Comparison of ENCODE assay signal across 25 cellular contexts in the genomic region with DNA sequence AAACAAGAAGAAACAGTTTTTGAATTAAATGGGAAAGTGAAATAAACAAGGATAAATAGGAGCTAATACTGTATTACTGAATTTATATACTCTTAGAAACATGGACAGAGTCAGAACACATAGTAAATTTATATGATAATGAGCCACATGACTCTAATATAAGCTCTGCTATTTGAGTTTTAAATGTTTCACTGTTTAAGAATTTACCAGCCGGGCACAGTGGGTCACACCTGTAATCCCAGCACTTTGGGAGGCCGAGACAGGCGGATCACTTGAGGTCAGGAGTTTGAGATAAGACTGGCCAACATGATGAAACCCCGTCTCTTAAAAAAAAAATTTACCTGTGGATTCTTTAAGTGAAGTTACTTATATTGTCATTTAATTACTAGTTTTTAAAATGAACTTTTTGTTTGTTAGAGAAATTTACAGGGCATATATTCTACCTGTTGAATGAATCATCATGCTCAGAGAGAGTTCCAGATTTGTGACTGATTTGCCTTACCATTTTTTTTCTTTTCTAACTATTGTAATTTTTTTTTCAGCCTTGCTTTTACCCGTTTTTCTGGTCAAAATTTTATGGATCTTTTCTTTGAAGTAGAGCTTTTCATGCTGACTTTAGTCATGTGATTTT.
"Had no signal": no experiment of that assay in that cellular context is flagged by ENCODE, and none has a peak within 500 bp of the region (broad histone marks: within the 10 kb centered on the region; RNA-seq: fewer than 3 reads in every experiment).

No MANE protein-coding gene starts in this region.

- H3K27ac ChIP-seq: body of pancreas, esophagus muscularis mucosa, gastroesophageal sphincter, heart left ventricle, upper lobe of right lung, VCaP had no signal

- H3K4me3 Mint-ChIP-seq: activated CD4-positive, alpha-beta T cell treated with anti-CD3 and anti-CD28 coated beads, Interleukin-2, amount 10 ng/mL, durations not matched to agents 7 days and 5 days; activated CD8-positive, alpha-beta T cell treated with anti-CD3 and anti-CD28 coated beads, Interleukin-2, amount 10 ng/mL, durations not matched to agents 7 days and 5 days; activated naive CD4-positive, alpha-beta T cell treated with anti-CD3 and anti-CD28 coated beads, Interleukin-2, amount 50 U/mL, for 24 hours; activated T-helper 1 cell treated with anti-CD3 and anti-CD28 coated beads, Interleukin-12 subunit alpha, Interleukin-12 subunit beta, Interleukin-2, Interleukin-4 antibody, amounts not matched to agents 30 ng/mL and 10 ng/mL and 1 ng/mL, durations not matched to agents 14 hours and 24 hours and 36 hours; central memory CD8-positive, alpha-beta T cell; effector memory CD8-positive, alpha-beta T cell; naive B cell; neural crest cell; stimulated activated naive B cell treated with anti-CD40 and anti-IgM and Interleukin-4, amounts not matched to agents 10 μg/mL and 1 μg/mL and 100 μg/mL, for 72 hours; T-cell; T-helper 2 cell treated with Interferon-gamma antibody and Interleukin-4, amounts not matched to agents 5 μg/mL and 100 μg/mL, for 36 hours had no signal

- H3K9me3 ChIP-seq: body of pancreas, esophagus muscularis mucosa, gastroesophageal sphincter, heart left ventricle, upper lobe of right lung had no signal

- H3K4me3 ChIP-seq: body of pancreas, esophagus muscularis mucosa, gastroesophageal sphincter, heart left ventricle, lung, upper lobe of right lung had no signal

- ATAC-seq: activated CD8-positive, alpha-beta T cell treated with anti-CD3 and anti-CD28 coated beads, Interleukin-2, amount 10 ng/mL, durations not matched to agents 7 days and 5 days; body of pancreas; effector memory CD8-positive, alpha-beta T cell; gastroesophageal sphincter; stimulated activated naive B cell treated with anti-CD40 and anti-IgM and Interleukin-4, amounts not matched to agents 10 μg/mL and 1 μg/mL and 100 μg/mL, for 72 hours; T-cell; upper lobe of right lung had no signal

- H3K36me3 ChIP-seq: esophagus muscularis mucosa, gastroesophageal sphincter, heart left ventricle, upper lobe of right lung had no signal

- H3K27me3 ChIP-seq: body of pancreas, esophagus muscularis mucosa, gastroesophageal sphincter, heart left ventricle, upper lobe of right lung had no signal

- H3K4me1 Mint-ChIP-seq: activated CD4-positive, alpha-beta T cell treated with anti-CD3 and anti-CD28 coated beads, Interleukin-2, amount 10 ng/mL, durations not matched to agents 7 days and 5 days had no signal

- H3K9me3 Mint-ChIP-seq: activated CD4-positive, alpha-beta T cell treated with anti-CD3 and anti-CD28 coated beads, Interleukin-2, amount 10 ng/mL, durations not matched to agents 7 days and 5 days; activated naive CD4-positive, alpha-beta T cell treated with anti-CD3 and anti-CD28 coated beads, Interleukin-2, amount 50 U/mL, for 24 hours; activated T-helper 1 cell treated with anti-CD3 and anti-CD28 coated beads, Interleukin-12 subunit alpha, Interleukin-12 subunit beta, Interleukin-2, Interleukin-4 antibody, amounts not matched to agents 30 ng/mL and 10 ng/mL and 1 ng/mL, durations not matched to agents 14 hours and 24 hours and 36 hours; central memory CD8-positive, alpha-beta T cell; effector memory CD8-positive, alpha-beta T cell; neural crest cell; stimulated activated naive B cell treated with anti-CD40 and anti-IgM and Interleukin-4, amounts not matched to agents 10 μg/mL and 1 μg/mL and 100 μg/mL, for 72 hours; T-cell; T-helper 2 cell treated with Interferon-gamma antibody and Interleukin-4, amounts not matched to agents 5 μg/mL and 100 μg/mL, for 36 hours had no signal

- H3K27me3 Mint-ChIP-seq: activated CD4-positive, alpha-beta T cell treated with anti-CD3 and anti-CD28 coated beads, Interleukin-2, amount 10 ng/mL, durations not matched to agents 7 days and 5 days; activated naive CD4-positive, alpha-beta T cell treated with anti-CD3 and anti-CD28 coated beads, Interleukin-2, amount 50 U/mL, for 24 hours; central memory CD8-positive, alpha-beta T cell; effector memory CD8-positive, alpha-beta T cell; naive B cell; stimulated activated naive B cell treated with anti-CD40 and anti-IgM and Interleukin-4, amounts not matched to agents 10 μg/mL and 1 μg/mL and 100 μg/mL, for 72 hours; T-cell had no signal

- H3K27ac Mint-ChIP-seq: activated CD4-positive, alpha-beta T cell treated with anti-CD3 and anti-CD28 coated beads, Interleukin-2, amount 10 ng/mL, durations not matched to agents 7 days and 5 days; activated CD8-positive, alpha-beta T cell treated with anti-CD3 and anti-CD28 coated beads, Interleukin-2, amount 10 ng/mL, durations not matched to agents 7 days and 5 days; activated naive CD4-positive, alpha-beta T cell treated with anti-CD3 and anti-CD28 coated beads, Interleukin-2, amount 50 U/mL, for 24 hours; activated T-helper 1 cell treated with anti-CD3 and anti-CD28 coated beads, Interleukin-12 subunit alpha, Interleukin-12 subunit beta, Interleukin-2, Interleukin-4 antibody, amounts not matched to agents 30 ng/mL and 10 ng/mL and 1 ng/mL, durations not matched to agents 14 hours and 24 hours and 36 hours; effector memory CD8-positive, alpha-beta T cell; naive B cell; stimulated activated naive B cell treated with anti-CD40 and anti-IgM and Interleukin-4, amounts not matched to agents 10 μg/mL and 1 μg/mL and 100 μg/mL, for 72 hours; T-cell; T-helper 2 cell treated with Interferon-gamma antibody and Interleukin-4, amounts not matched to agents 5 μg/mL and 100 μg/mL, for 36 hours had no signal

- DNase-seq: activated CD4-positive, alpha-beta T cell treated with anti-CD3 and anti-CD28 coated beads, Interleukin-2, amount 10 ng/mL, durations not matched to agents 7 days and 5 days; activated CD4-positive, CD25-positive, alpha-beta regulatory T cell treated with anti-CD3 and anti-CD28 coated beads, Interleukin-2, amount 50 U/mL, for 72 hours; activated CD8-positive, alpha-beta T cell treated with anti-CD3 and anti-CD28 coated beads, Interleukin-2, amount 10 ng/mL, durations not matched to agents 7 days and 5 days; activated gamma-delta T cell treated with Interleukin-2 at 50 U/mL for 16 hours; anterior cingulate cortex; body of pancreas; effector memory CD8-positive, alpha-beta T cell; heart left ventricle; naive B cell; occipital lobe; posterior cingulate gyrus; stimulated activated CD4-positive, alpha-beta T cell treated with anti-CD3 and anti-CD28 coated beads, Interleukin-2, amount 100 ng/mL, for 48 hours; stimulated activated CD8-positive, alpha-beta memory T cell treated with anti-CD3 and anti-CD28 coated beads, Interleukin-4, amount 100 ng/mL, for 48 hours; stimulated activated naive B cell treated with anti-CD40 and anti-IgM and Interleukin-4, amounts not matched to agents 10 μg/mL and 1 μg/mL and 100 μg/mL, for 72 hours; T-cell; upper lobe of right lung had no signal
